1 cellular context compared by ENCODE assay signal in genomic region chr19:2478756-2479555, GRCh38.
A peak's percentile ranks its signal among the peaks of the same experiment; 100 is the strongest.
TF ChIP-seq lines count a peak whose summit lies in the region.

No MANE protein-coding gene starts in this region.

TF ChIP-seq in GM12878, 131 proteins besides CTCF, POLR2A, EP300 and RAD21 (continues in another document):
- TF ChIP-seq CBX3 (IDR thresholded peaks at IDR 0.05; ENCODE audit: borderline replicate concordance, low read depth): no peak
- TF ChIP-seq EED (IDR thresholded peaks at IDR 0.05; ENCODE audit: low read depth): peak; percentile 84
- TF ChIP-seq PML (IDR thresholded peaks at IDR 0.05; ENCODE audit: low read length): peak; percentile 73
- TF ChIP-seq, protein P1, sequence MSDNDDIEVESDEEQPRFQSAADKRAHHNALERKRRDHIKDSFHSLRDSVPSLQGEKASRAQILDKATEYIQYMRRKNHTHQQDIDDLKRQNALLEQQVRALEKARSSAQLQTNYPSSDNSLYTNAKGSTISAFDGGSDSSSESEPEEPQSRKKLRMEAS (IDR thresholded peaks at IDR 0.05; ENCODE audit: low read depth, low read length): 0 out of 2 replicates have a peak, but pooled peaks have one; percentile 58
- TF ChIP-seq YBX1 (IDR thresholded peaks at IDR 0.05): no peak
- no peak for TF ChIP-seq SREBF2 (IDR thresholded peaks at IDR 0.05; ENCODE audit: low read length)
- TF ChIP-seq, protein P2, sequence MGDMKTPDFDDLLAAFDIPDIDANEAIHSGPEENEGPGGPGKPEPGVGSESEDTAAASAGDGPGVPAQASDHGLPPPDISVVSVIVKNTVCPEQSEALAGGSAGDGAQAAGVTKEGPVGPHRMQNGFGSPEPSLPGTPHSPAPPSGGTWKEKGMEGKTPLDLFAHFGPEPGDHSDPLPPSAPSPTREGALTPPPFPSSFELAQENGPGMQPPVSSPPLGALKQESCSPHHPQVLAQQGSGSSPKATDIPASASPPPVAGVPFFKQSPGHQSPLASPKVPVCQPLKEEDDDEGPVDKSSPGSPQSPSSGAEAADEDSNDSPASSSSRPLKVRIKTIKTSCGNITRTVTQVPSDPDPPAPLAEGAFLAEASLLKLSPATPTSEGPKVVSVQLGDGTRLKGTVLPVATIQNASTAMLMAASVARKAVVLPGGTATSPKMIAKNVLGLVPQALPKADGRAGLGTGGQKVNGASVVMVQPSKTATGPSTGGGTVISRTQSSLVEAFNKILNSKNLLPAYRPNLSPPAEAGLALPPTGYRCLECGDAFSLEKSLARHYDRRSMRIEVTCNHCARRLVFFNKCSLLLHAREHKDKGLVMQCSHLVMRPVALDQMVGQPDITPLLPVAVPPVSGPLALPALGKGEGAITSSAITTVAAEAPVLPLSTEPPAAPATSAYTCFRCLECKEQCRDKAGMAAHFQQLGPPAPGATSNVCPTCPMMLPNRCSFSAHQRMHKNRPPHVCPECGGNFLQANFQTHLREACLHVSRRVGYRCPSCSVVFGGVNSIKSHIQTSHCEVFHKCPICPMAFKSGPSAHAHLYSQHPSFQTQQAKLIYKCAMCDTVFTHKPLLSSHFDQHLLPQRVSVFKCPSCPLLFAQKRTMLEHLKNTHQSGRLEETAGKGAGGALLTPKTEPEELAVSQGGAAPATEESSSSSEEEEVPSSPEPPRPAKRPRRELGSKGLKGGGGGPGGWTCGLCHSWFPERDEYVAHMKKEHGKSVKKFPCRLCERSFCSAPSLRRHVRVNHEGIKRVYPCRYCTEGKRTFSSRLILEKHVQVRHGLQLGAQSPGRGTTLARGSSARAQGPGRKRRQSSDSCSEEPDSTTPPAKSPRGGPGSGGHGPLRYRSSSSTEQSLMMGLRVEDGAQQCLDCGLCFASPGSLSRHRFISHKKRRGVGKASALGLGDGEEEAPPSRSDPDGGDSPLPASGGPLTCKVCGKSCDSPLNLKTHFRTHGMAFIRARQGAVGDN (IDR thresholded peaks at IDR 0.05): peak; percentile 44; the same call in 1 of the 2 replicates
- no peak for TF ChIP-seq ZNF207 (IDR thresholded peaks at IDR 0.05; ENCODE audit: borderline replicate concordance)
- no peak for TF ChIP-seq HDAC2 (IDR thresholded peaks at IDR 0.05)
- no peak for TF ChIP-seq USF1 (IDR thresholded peaks at IDR 0.05; ENCODE audit: borderline replicate concordance, extremely low read length, insufficient read depth, low read depth, low read length)
- TF ChIP-seq POLR2AphosphoS5 (IDR thresholded peaks at IDR 0.05; ENCODE audit: low read length): no peak; the same call in 1 of the 2 replicates
- 0 out of 2 replicates have a peak, but pooled peaks have one; percentile 17 for TF ChIP-seq HDGF (IDR thresholded peaks at IDR 0.05)
- TF ChIP-seq NRF1 (conservative IDR thresholded peaks at IDR 0.05; ENCODE audit: low read depth, low read length): no peak
- TF ChIP-seq SUZ12 (IDR thresholded peaks at IDR 0.05; ENCODE audit: unreplicated experiment): no peak
- TF ChIP-seq, protein P3, sequence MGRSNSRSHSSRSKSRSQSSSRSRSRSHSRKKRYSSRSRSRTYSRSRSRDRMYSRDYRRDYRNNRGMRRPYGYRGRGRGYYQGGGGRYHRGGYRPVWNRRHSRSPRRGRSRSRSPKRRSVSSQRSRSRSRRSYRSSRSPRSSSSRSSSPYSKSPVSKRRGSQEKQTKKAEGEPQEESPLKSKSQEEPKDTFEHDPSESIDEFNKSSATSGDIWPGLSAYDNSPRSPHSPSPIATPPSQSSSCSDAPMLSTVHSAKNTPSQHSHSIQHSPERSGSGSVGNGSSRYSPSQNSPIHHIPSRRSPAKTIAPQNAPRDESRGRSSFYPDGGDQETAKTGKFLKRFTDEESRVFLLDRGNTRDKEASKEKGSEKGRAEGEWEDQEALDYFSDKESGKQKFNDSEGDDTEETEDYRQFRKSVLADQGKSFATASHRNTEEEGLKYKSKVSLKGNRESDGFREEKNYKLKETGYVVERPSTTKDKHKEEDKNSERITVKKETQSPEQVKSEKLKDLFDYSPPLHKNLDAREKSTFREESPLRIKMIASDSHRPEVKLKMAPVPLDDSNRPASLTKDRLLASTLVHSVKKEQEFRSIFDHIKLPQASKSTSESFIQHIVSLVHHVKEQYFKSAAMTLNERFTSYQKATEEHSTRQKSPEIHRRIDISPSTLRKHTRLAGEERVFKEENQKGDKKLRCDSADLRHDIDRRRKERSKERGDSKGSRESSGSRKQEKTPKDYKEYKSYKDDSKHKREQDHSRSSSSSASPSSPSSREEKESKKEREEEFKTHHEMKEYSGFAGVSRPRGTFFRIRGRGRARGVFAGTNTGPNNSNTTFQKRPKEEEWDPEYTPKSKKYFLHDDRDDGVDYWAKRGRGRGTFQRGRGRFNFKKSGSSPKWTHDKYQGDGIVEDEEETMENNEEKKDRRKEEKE (IDR thresholded peaks at IDR 0.05): no peak
- no peak; the same call in none of the 2 replicates for TF ChIP-seq BACH1 (IDR thresholded peaks at IDR 0.05; ENCODE audit: borderline replicate concordance)
- TF ChIP-seq TARDBP (IDR thresholded peaks at IDR 0.05; ENCODE audit: borderline replicate concordance): peak; percentile 56; the same call in 1 of the 2 replicates
- TF ChIP-seq BCL11A (IDR thresholded peaks at IDR 0.05; ENCODE audit: low read depth, low read length): peak; percentile 49; the same call in 1 of the 2 replicates
- peak; percentile 93; the same call in 1 of the 2 replicates for TF ChIP-seq MTA3 (IDR thresholded peaks at IDR 0.05; ENCODE audit: borderline replicate concordance, low read length)
- peak; percentile 59; the same call in 1 of the 2 replicates for TF ChIP-seq NKRF (conservative IDR thresholded peaks at IDR 0.05)
- TF ChIP-seq SIN3A (IDR thresholded peaks at IDR 0.05; ENCODE audit: low read depth, low read length): 0 out of 2 replicates have a peak, but pooled peaks have one; percentile 16
- no peak for TF ChIP-seq KLF5 (IDR thresholded peaks at IDR 0.05; ENCODE audit: partially characterized antibody)
- 0 out of 2 replicates have a peak, but pooled peaks have one; percentile 33 for TF ChIP-seq MYB (IDR thresholded peaks at IDR 0.05; ENCODE audit: borderline replicate concordance, low read depth, low read length)
- TF ChIP-seq CEBPZ (IDR thresholded peaks at IDR 0.05; ENCODE audit: low read depth, low read length): no peak
- TF ChIP-seq EZH2 (IDR thresholded peaks at IDR 0.05; ENCODE audit: borderline replicate concordance, control insufficient read depth, low read depth, low read length): no peak
- TF ChIP-seq ZBTB33 (IDR thresholded peaks at IDR 0.05): no peak
- peak; percentile 34 for TF ChIP-seq RUNX3 (IDR thresholded peaks at IDR 0.05; ENCODE audit: low read length)
- no peak for TF ChIP-seq BRCA1 (IDR thresholded peaks at IDR 0.05; ENCODE audit: low read depth, low read length)
- TF ChIP-seq ZBTB11 (CRISPR knock-in tag; IDR thresholded peaks at IDR 0.05): no peak
- TF ChIP-seq HCFC1 (IDR thresholded peaks at IDR 0.05; ENCODE audit: low read length): no peak
- TF ChIP-seq, protein P4, sequence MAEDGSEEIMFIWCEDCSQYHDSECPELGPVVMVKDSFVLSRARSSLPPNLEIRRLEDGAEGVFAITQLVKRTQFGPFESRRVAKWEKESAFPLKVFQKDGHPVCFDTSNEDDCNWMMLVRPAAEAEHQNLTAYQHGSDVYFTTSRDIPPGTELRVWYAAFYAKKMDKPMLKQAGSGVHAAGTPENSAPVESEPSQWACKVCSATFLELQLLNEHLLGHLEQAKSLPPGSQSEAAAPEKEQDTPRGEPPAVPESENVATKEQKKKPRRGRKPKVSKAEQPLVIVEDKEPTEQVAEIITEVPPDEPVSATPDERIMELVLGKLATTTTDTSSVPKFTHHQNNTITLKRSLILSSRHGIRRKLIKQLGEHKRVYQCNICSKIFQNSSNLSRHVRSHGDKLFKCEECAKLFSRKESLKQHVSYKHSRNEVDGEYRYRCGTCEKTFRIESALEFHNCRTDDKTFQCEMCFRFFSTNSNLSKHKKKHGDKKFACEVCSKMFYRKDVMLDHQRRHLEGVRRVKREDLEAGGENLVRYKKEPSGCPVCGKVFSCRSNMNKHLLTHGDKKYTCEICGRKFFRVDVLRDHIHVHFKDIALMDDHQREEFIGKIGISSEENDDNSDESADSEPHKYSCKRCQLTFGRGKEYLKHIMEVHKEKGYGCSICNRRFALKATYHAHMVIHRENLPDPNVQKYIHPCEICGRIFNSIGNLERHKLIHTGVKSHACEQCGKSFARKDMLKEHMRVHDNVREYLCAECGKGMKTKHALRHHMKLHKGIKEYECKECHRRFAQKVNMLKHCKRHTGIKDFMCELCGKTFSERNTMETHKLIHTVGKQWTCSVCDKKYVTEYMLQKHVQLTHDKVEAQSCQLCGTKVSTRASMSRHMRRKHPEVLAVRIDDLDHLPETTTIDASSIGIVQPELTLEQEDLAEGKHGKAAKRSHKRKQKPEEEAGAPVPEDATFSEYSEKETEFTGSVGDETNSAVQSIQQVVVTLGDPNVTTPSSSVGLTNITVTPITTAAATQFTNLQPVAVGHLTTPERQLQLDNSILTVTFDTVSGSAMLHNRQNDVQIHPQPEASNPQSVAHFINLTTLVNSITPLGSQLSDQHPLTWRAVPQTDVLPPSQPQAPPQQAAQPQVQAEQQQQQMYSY (CRISPR knock-in tag; IDR thresholded peaks at IDR 0.05): no peak
